In the genomic region with DNA sequence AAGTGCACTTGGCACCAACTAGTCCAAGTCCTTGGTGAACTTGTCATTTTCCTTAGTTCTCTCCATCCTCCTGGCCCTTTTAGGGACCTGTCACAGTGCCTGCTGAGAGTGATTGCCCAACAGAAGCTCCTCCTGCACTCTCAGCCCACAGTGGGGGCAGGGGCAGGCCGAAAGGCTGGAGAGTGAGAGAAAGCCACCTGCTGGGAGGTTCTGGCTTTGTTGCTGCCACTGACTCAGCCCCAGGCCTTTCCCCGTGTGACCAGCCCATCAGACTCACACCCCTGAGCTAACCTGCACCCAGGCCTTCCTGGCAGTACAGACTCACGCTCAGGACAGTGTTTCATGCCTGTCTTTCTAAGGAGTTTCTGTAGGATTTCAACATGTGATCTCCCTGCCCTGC, we compare ENCODE assay signal across 1 cellular context.
TF ChIP-seq lines count a peak whose summit lies in the region.

No MANE protein-coding gene starts in this region.

TF ChIP-seq in H1, 55 proteins besides CTCF, POLR2A, EP300 and RAD21 (continued from another document):
- TF ChIP-seq, protein P1, sequence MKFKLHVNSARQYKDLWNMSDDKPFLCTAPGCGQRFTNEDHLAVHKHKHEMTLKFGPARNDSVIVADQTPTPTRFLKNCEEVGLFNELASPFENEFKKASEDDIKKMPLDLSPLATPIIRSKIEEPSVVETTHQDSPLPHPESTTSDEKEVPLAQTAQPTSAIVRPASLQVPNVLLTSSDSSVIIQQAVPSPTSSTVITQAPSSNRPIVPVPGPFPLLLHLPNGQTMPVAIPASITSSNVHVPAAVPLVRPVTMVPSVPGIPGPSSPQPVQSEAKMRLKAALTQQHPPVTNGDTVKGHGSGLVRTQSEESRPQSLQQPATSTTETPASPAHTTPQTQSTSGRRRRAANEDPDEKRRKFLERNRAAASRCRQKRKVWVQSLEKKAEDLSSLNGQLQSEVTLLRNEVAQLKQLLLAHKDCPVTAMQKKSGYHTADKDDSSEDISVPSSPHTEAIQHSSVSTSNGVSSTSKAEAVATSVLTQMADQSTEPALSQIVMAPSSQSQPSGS (IDR thresholded peaks at IDR 0.05; ENCODE audit: low read length), result no peak
- peak; percentile 97 for TF ChIP-seq CEBPB (IDR thresholded peaks at IDR 0.05; ENCODE audit: low read depth, low read length)
